24 cellular contexts compared by ENCODE assay signal in the genomic region with DNA sequence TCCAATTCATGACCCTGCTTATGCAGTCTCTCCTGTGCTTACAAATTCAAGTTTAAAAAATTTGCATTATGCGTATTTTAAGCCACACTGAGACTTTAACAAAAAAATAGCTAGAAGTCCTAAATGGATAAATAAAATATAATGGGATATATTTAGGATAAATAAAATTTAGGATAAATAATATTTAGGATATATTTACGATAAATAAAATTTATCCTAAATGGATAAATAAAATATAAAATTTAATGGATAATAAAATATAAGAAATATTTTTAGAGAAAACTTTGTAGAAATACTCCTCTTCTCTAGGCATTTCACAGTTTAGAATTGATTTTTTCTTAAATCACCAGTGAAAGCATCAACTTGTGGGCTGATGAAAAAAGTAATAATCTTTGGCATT.
"Had no signal": no experiment of that assay in that cellular context is flagged by ENCODE, and none has a peak within 500 bp of the region (broad histone marks: within the 10 kb centered on the region; RNA-seq: fewer than 3 reads in every experiment).

No MANE protein-coding gene starts in this region.

- H3K4me1 Mint-ChIP-seq: memory B cell; natural killer cell; neural crest cell; stimulated activated memory B cell treated with anti-CD40 and anti-IgM and Interleukin-4, amounts not matched to agents 10 μg/mL and 1 μg/mL and 100 μg/mL, for 72 hours had no signal

- H3K9me3 Mint-ChIP-seq: memory B cell; natural killer cell; neural crest cell; stimulated activated memory B cell treated with anti-CD40 and anti-IgM and Interleukin-4, amounts not matched to agents 10 μg/mL and 1 μg/mL and 100 μg/mL, for 72 hours had no signal

- DNase-seq: cerebellar nuclear complex; dorsolateral prefrontal cortex; effector CD4-positive, alpha-beta T cell; glutamatergic neuron; heart right ventricle; hippocampal formation; natural killer cell; spleen; stimulated activated CD4-positive, alpha-beta T cell treated with anti-CD3 and anti-CD28 coated beads, Interleukin-4, amount 100 ng/mL, for 4 hours; stimulated activated naive CD8-positive, alpha-beta T cell treated with anti-CD3 and anti-CD28 coated beads, Interleukin-15, Interleukin-2, amounts not matched to agents 100 U/mL and 50 U/mL, for 24 hours had no signal

- ATAC-seq: esophagus mucosa; natural killer cell; sciatic nerve; stimulated activated memory B cell treated with anti-CD40 and anti-IgM and Interleukin-4, amounts not matched to agents 10 μg/mL and 1 μg/mL and 100 μg/mL, for 72 hours; stimulated activated naive CD8-positive, alpha-beta T cell treated with anti-CD3 and anti-CD28 coated beads, Interleukin-15, Interleukin-2, amounts not matched to agents 100 U/mL and 50 U/mL, for 24 hours had no signal

- H3K27me3 ChIP-seq: dorsolateral prefrontal cortex, heart right ventricle, neutrophil, spleen, tibial nerve, upper lobe of left lung had no signal

- H3K36me3 ChIP-seq: neutrophil, spleen, thoracic aorta, tibial nerve, upper lobe of left lung had no signal

- H3K36me3 Mint-ChIP-seq: memory B cell; natural killer cell; stimulated activated memory B cell treated with anti-CD40 and anti-IgM and Interleukin-4, amounts not matched to agents 10 μg/mL and 1 μg/mL and 100 μg/mL, for 72 hours had no signal

- H3K27ac ChIP-seq: epithelial cell of prostate, neutrophil, parathyroid adenoma, spleen, thoracic aorta, tibial nerve, upper lobe of left lung had no signal

- H3K4me3 Mint-ChIP-seq: memory B cell; natural killer cell; neural crest cell; stimulated activated memory B cell treated with anti-CD40 and anti-IgM and Interleukin-4, amounts not matched to agents 10 μg/mL and 1 μg/mL and 100 μg/mL, for 72 hours had no signal

- H3K4me1 ChIP-seq: spleen had no signal

- H3K27me3 Mint-ChIP-seq: progenitor cell of endocrine pancreas had no signal

- H3K27ac Mint-ChIP-seq: memory B cell; natural killer cell; progenitor cell of endocrine pancreas; stimulated activated memory B cell treated with anti-CD40 and anti-IgM and Interleukin-4, amounts not matched to agents 10 μg/mL and 1 μg/mL and 100 μg/mL, for 72 hours had no signal

- H3K4me3 ChIP-seq: dorsolateral prefrontal cortex, heart right ventricle, lung, spleen, thoracic aorta, tibial nerve, upper lobe of left lung had no signal

- FAIRE-seq: urothelium cell line had no signal

- H3K9me3 ChIP-seq: heart right ventricle, neutrophil, spleen, thoracic aorta, tibial nerve, upper lobe of left lung had no signal
